ENCODE assay signal across 18 cellular contexts in the genomic region with DNA sequence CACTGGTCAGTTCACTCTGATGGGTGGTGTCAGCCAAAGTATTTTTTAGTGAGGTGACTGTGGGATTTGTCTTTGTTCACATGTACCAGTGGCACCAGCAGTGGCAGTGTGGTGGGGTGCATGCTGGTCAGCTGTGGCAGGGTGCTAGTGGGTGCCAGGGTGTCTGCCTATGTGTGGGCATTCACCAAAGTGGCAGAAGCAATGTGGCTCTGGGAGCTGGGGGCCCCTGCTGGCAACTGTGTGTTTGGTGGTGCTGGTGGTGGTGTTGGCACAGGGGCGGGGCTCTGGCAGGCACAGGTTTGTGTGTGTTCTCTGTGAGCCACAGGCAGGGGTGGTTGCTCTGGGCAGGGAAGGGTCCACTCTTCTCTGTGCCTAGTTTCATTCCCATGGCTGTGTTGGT.
DNase-seq lines count a peak whose midpoint lies in the region; ATAC-seq and TF ChIP-seq lines count a peak whose summit lies in the region.
"Had no signal": no experiment of that assay in that cellular context is flagged by ENCODE, and none has a peak within 500 bp of the region (broad histone marks: within the 10 kb centered on the region; RNA-seq: fewer than 3 reads in every experiment).

No MANE protein-coding gene starts in this region.

- H2AK5ac ChIP-seq in mesenchymal stem cell (ENCODE audit: low read length, severe bottlenecking) = no peak overlapping the region

- H2BK120ac ChIP-seq in mesenchymal stem cell (ENCODE audit: low read depth, low read length) = no peak overlapping the region

- H3K27me3 ChIP-seq in mesenchymal stem cell (ENCODE audit: control insufficient read depth in 1 of 2, insufficient read depth in 1 of 2, low read length in 2 of 2) = no peaks in the 10 kb centered on the region
- H3K27me3 ChIP-seq in colonic mucosa = no peaks in the 10 kb centered on the region
- H3K27me3 ChIP-seq: BLaER1 had no signal

- no peak overlapping the region for H3K4me2 ChIP-seq in mesenchymal stem cell (ENCODE audit: low read length, poor library complexity, severe bottlenecking)
- H3K4me2 ChIP-seq: BLaER1, GM23338 had no signal

- H3K4me1 ChIP-seq in mesenchymal stem cell (ENCODE audit: control insufficient read depth, insufficient read depth, low read depth, low read length) (no peaks in the 10 kb centered on the region), colonic mucosa (no peaks in the 10 kb centered on the region)
- H3K4me1 ChIP-seq: BLaER1, Caco-2, HAP-1 had no signal

- no peak overlapping the region for H3K18ac ChIP-seq in mesenchymal stem cell (ENCODE audit: low read depth in 1 of 2, low read length in 2 of 2)

- H3K4me3 ChIP-seq in mesenchymal stem cell (ENCODE audit: insufficient read depth in 1 of 2, low read depth in 1 of 2, low read length in 2 of 2) (no peak overlapping the region), colonic mucosa (no peak overlapping the region)
- H3K4me3 ChIP-seq: BLaER1, GM23338, HAP-1 had no signal

- no peak for DNase-seq in stimulated activated naive CD8-positive, alpha-beta T cell treated with anti-CD3 and anti-CD28 coated beads, Interleukin-15, amount 100 ng/mL, for 72 hours
- DNase-seq in stimulated activated naive CD8-positive, alpha-beta T cell treated with anti-CD3 and anti-CD28 coated beads, Interleukin-15, Interleukin-2, amounts not matched to agents 100 U/mL and 50 U/mL, for 24 hours = no peak
- DNase-seq in mesenchymal stem cell (no peak), posterior vena cava (ENCODE audit: low spot score) (peak; percentile 38), colonic mucosa (no peak)
- no peak for DNase-seq in stimulated activated CD8-positive, alpha-beta memory T cell treated with anti-CD3 and anti-CD28 coated beads, Interleukin-4, amount 100 ng/mL, for 48 hours
- DNase-seq: Caco-2; CD4-positive, CD25-positive, alpha-beta regulatory T cell; CD8-positive, alpha-beta T cell; DMS153; DND-41 had no signal

- H4K8ac ChIP-seq in mesenchymal stem cell (ENCODE audit: low read length) = peak overlapping the region; percentile 29

- no peak overlapping the region for H3K27ac Mint-ChIP-seq in stimulated activated naive CD8-positive, alpha-beta T cell treated with anti-CD3 and anti-CD28 coated beads, Interleukin-15, amount 100 ng/mL, for 72 hours
- H3K27ac Mint-ChIP-seq: B cell; CD4-positive, CD25-positive, alpha-beta regulatory T cell; CD8-positive, alpha-beta T cell; GM23338 had no signal

- H3K23ac ChIP-seq in mesenchymal stem cell (ENCODE audit: low read length in 2 of 2) = no peak overlapping the region

- no peak overlapping the region for H3K9ac ChIP-seq in mesenchymal stem cell (ENCODE audit: low read length)
- no peak overlapping the region for H3K9ac ChIP-seq in colonic mucosa (ENCODE audit: low read depth in 2 of 2, low read length in 2 of 2)
- H3K9ac ChIP-seq: BLaER1 had no signal

- no peak overlapping the region for H2BK5ac ChIP-seq in mesenchymal stem cell (ENCODE audit: low read depth, low read length, poor library complexity, severe bottlenecking)

- H4K91ac ChIP-seq in mesenchymal stem cell (ENCODE audit: low read length) = no peak overlapping the region

- peak overlapping the region in 1 of 2 experiments; percentile 14 for H3K14ac ChIP-seq in mesenchymal stem cell (ENCODE audit: low read length in 2 of 2)

- H3K9me3 Mint-ChIP-seq in stimulated activated naive CD8-positive, alpha-beta T cell treated with anti-CD3 and anti-CD28 coated beads, Interleukin-15, amount 100 ng/mL, for 72 hours = peaks cover 37 to 54% of the 10 kb centered on the region in 2 donors

- intact Hi-C loops in posterior vena cava (cut with DNase I) = no loop called here
- intact Hi-C loops in colonic mucosa (cut with DNase I) = no loop called here

- 53% methylated on average over 1 of the region's 1 CpG for WGBS in mesenchymal stem cell

- ATAC-seq in stimulated activated naive CD8-positive, alpha-beta T cell treated with anti-CD3 and anti-CD28 coated beads, Interleukin-15, amount 100 ng/mL, for 72 hours = peak; percentile 15
- no peak for ATAC-seq in stimulated activated naive CD8-positive, alpha-beta T cell treated with anti-CD3 and anti-CD28 coated beads, Interleukin-15, Interleukin-2, amounts not matched to agents 100 U/mL and 50 U/mL, for 24 hours
- no peak for ATAC-seq in GM19023 (IDR thresholded peaks at IDR 0.05; ENCODE audit: unreplicated experiment)
- ATAC-seq: CD8-positive, alpha-beta T cell; GM23338 had no signal

- no peak overlapping the region for H2BK15ac ChIP-seq in mesenchymal stem cell (ENCODE audit: low read depth, poor library complexity, severe bottlenecking)

- no peaks in the 10 kb centered on the region for H3K27me3 Mint-ChIP-seq in stimulated activated naive CD8-positive, alpha-beta T cell treated with anti-CD3 and anti-CD28 coated beads, Interleukin-15, amount 100 ng/mL, for 72 hours
- H3K27me3 Mint-ChIP-seq: B cell had no signal

- no peaks in the 10 kb centered on the region for H3K36me3 ChIP-seq in mesenchymal stem cell (ENCODE audit: control insufficient read depth in 1 of 2, insufficient read depth in 2 of 2, low read depth in 1 of 2, low read length in 2 of 2)
- H3K36me3 ChIP-seq in colonic mucosa = no peaks in the 10 kb centered on the region
- H3K36me3 ChIP-seq: BLaER1, HAP-1 had no signal

- no peaks in the 10 kb centered on the region for H3K4me1 Mint-ChIP-seq in stimulated activated naive CD8-positive, alpha-beta T cell treated with anti-CD3 and anti-CD28 coated beads, Interleukin-15, amount 100 ng/mL, for 72 hours
- H3K4me1 Mint-ChIP-seq: B cell; CD4-positive, CD25-positive, alpha-beta regulatory T cell; GM23338 had no signal

- H2AFZ ChIP-seq in mesenchymal stem cell (ENCODE audit: low read depth, low read length) = no peak overlapping the region
- H2AFZ ChIP-seq: GM23338 had no signal

- H3K79me1 ChIP-seq in mesenchymal stem cell (replicated peaks; ENCODE audit: low read length, poor library complexity, severe bottlenecking) = no peaks in the 10 kb centered on the region

- H2BK12ac ChIP-seq in mesenchymal stem cell (ENCODE audit: low read length in 2 of 2) = no peak overlapping the region

- H3K4ac ChIP-seq in mesenchymal stem cell (ENCODE audit: low read depth in 1 of 2, low read length in 2 of 2) = no peak overlapping the region

- H3K27ac ChIP-seq in mesenchymal stem cell (ENCODE audit: low read length, poor library complexity, severe bottlenecking) = no peak overlapping the region
- H3K27ac ChIP-seq in colonic mucosa = no peak overlapping the region
- H3K27ac ChIP-seq: 22Rv1, BLaER1, C4-2B had no signal

- no peak for TF ChIP-seq CTCF in colonic mucosa (IDR thresholded peaks at IDR 0.05)

- peaks cover 44% of the 10 kb centered on the region for H3K9me3 ChIP-seq in mesenchymal stem cell (ENCODE audit: control insufficient read depth, low read length)
- no peaks in the 10 kb centered on the region for H3K9me3 ChIP-seq in colonic mucosa

- no peak overlapping the region for H3K4me3 Mint-ChIP-seq in stimulated activated naive CD8-positive, alpha-beta T cell treated with anti-CD3 and anti-CD28 coated beads, Interleukin-15, amount 100 ng/mL, for 72 hours
- H3K4me3 Mint-ChIP-seq: B cell; CD8-positive, alpha-beta T cell; GM23338 had no signal
